ENCODE assay signal across 11 cellular contexts in the genomic region with DNA sequence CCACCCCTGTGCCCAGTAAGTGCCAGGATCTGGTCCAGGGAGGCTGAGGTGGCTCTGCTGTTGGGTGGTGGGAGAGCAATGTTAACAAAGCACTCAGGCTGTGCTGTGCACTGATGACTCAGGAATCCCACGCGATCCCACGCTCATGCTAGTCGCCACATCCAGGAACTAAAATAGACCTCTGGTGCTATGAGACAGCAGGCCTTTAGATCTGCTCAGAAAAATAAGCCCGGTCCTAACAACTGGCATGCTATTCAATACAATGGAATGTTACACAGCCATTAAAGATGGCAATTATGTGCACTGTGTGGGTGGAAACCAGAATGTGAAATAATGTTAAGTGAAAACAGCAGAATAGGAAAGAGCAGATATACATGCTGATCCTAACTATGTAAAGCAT. TPM values are rescaled to one million over a fixed set of nuclear protein-coding genes. Genes with fewer than 3 reads are reported as not detected.
A peak's percentile ranks its signal among the peaks of the same experiment; 100 is the strongest.
DNase-seq lines count a peak whose midpoint lies in the region; ATAC-seq and TF ChIP-seq lines count a peak whose summit lies in the region.
"Had no signal": no experiment of that assay in that cellular context is flagged by ENCODE, and none has a peak within 500 bp of the region (broad histone marks: within the 10 kb centered on the region; RNA-seq: fewer than 3 reads in every experiment).

No MANE protein-coding gene starts in this region.

- peak; percentile 69 for DNase-seq in AG08396 (ENCODE audit: low spot score)
- peak; percentile 16 for DNase-seq in HPDE6-E6E7 (ENCODE audit: extremely low spot score)
- peak; percentile 87 for DNase-seq in amniotic epithelial cell (ENCODE audit: low read depth)
- no peak for DNase-seq in ascending aorta (ENCODE audit: low spot score in 2 of 2)
- DNase-seq in effector CD4-positive, alpha-beta T cell, result no peak
- DNase-seq: NCI-H1417 treated with DMSO at 0.1 percent for 48 hours had no signal

- ATAC-seq in HG03354 (IDR thresholded peaks at IDR 0.05; ENCODE audit: poor library complexity, severe bottlenecking, unreplicated experiment) (no peak), GM18873 (IDR thresholded peaks at IDR 0.05; ENCODE audit: low FRiP score, unreplicated experiment) (no peak)

- H3K36me3 ChIP-seq in mesodermal cell (ENCODE audit: control insufficient read depth, insufficient read depth, low read length), result no peaks in the 10 kb centered on the region
- no peaks in the 10 kb centered on the region for H3K36me3 ChIP-seq in ascending aorta
- H3K36me3 ChIP-seq: cardiac muscle cell had no signal

- H3K4me1 ChIP-seq in mesodermal cell (ENCODE audit: control insufficient read depth, insufficient read depth, low read length, poor library complexity, severe bottlenecking) (peaks cover 6% of the 10 kb centered on the region), ascending aorta (no peaks in the 10 kb centered on the region)

- TF ChIP-seq CTCF in ascending aorta (IDR thresholded peaks at IDR 0.05), result no peak

- H3K27me3 ChIP-seq in ascending aorta, result no peaks in the 10 kb centered on the region
- H3K27me3 ChIP-seq: cardiac muscle cell had no signal

- H3K4me3 ChIP-seq in mesodermal cell (ENCODE audit: extremely low read depth, insufficient read depth, low read length, poor library complexity, severe bottlenecking), result no peak overlapping the region
- H3K4me3 ChIP-seq in ascending aorta, result no peak overlapping the region
- H3K4me3 ChIP-seq: cardiac muscle cell had no signal

- H3K9me3 ChIP-seq in mesodermal cell (ENCODE audit: control insufficient read depth, low read length) (no peaks in the 10 kb centered on the region), ascending aorta (no peaks in the 10 kb centered on the region)

- intact Hi-C loops in ascending aorta (cut with DNase I), result no loop called here

- no CpG with 5 or more reads among the region's 5 CpGs for WGBS in mesodermal cell (ENCODE audit: insufficient coverage in 2 of 2), 2 experiments

- H3K27ac ChIP-seq in mesodermal cell (ENCODE audit: low read depth, low read length, severe bottlenecking) (peak overlapping the region; percentile 29), ascending aorta (no peak overlapping the region)
- H3K27ac ChIP-seq: cardiac muscle cell had no signal

RNA-seq across cellular contexts. Expression of a gene that starts 26.0 kb away (rescaled TPM):
- not detected for polyA plus RNA-seq in mesodermal cell (2013, experiment 1 of 2)
- polyA plus RNA-seq in mesodermal cell (2013, experiment 2 of 2), result not detected
- total RNA-seq in ascending aorta, result not detected
- total RNA-seq: H1 had no signal
- polyA plus RNA-seq: cardiac muscle cell, H1 had no signal

RNA-seq across cellular contexts. Expression of a gene that starts 56.4 kb away (rescaled TPM):
- polyA plus RNA-seq in mesodermal cell (2013, experiment 1 of 2), result 7.9 TPM
- polyA plus RNA-seq in mesodermal cell (2013, experiment 2 of 2), result 6.7 TPM
- total RNA-seq in ascending aorta, result 4.5 TPM

Comparison
In these comparisons a context has a peak if more than half of its experiments do, and no peak if none do; other contexts are left out.
1. DNase-seq: peak in AG08396 (single experiment), HPDE6-E6E7 (single experiment) and amniotic epithelial cell (single experiment); none in ascending aorta (0 of 2) and effector CD4-positive, alpha-beta T cell (single experiment).